Comparison of ENCODE assay signal across 1 cellular context in the genomic region with DNA sequence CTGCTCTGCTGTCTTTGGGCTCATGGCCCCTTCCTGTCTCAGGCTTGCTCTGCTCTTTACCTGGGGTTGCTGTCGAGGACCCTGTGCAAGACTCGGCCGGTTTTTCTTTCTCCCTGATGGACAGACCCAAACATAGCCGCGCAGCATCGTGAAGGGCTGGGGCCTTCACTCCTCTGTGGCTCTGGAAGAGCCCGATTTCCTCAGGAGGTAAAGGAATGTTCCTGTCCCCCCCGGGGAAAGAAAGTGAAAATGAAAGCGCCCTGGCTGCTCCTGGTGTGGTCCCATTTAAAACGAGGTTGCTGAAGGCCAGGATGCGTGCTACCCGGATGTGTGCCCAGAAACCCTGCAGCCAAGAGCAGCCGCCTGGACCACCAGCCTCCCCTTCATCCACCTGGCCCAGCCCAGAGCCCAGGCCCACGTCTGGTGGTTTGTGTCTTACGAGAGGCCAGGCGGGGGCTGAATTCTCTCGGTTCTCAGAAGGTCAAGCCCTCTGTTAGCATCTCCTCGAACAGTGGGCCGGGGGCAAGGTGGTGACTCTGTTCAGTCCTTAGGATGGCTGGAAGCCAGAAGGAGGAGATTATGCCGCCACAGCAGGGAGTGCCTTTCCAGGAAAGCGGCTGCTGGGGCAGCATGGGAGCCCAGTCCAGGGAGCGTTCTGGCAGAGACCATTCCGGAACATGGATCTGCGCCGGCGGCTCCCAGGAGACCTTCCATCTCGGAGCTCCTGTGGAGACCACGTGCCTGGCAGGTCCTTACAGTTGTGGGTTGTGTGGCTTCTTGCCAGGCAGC.
TF ChIP-seq lines count a peak whose summit lies in the region.

No MANE protein-coding gene starts in this region.

TF ChIP-seq in H1, 55 proteins besides CTCF, POLR2A, EP300 and RAD21:
- TF ChIP-seq BRCA1 (IDR thresholded peaks at IDR 0.05; ENCODE audit: low read depth, low read length) (no peak), KDM1A (IDR thresholded peaks at IDR 0.05; ENCODE audit: borderline replicate concordance, low read length) (no peak), SP2 (IDR thresholded peaks at IDR 0.05; ENCODE audit: low read length) (no peak), ATF2 (IDR thresholded peaks at IDR 0.05; ENCODE audit: low read length) (no peak)
